In genomic region chr12:89663577-89664357, GRCh38 we compare ENCODE assay signal across 9 cellular contexts. TPM values are rescaled to one million over a fixed set of nuclear protein-coding genes. Genes with fewer than 3 reads are reported as not detected.
DNase-seq lines count a peak whose midpoint lies in the region; ATAC-seq and TF ChIP-seq lines count a peak whose summit lies in the region.
"Had no signal": no experiment of that assay in that cellular context is flagged by ENCODE, and none has a peak within 500 bp of the region (broad histone marks: within the 10 kb centered on the region; RNA-seq: fewer than 3 reads in every experiment).

No MANE protein-coding gene starts in this region.

- no peaks in the 10 kb centered on the region for H3K36me3 ChIP-seq in SK-N-SH (replicated peaks in 1 of 2; ENCODE audit: control insufficient read depth in 1 of 2, insufficient read depth in 2 of 2, low read length in 1 of 2)
- H3K36me3 ChIP-seq: heart left ventricle had no signal

- H3K9me2 ChIP-seq in SK-N-SH = peaks cover 4% of the 10 kb centered on the region; the same call in 1 of the 2 replicates

- H3K27me3 ChIP-seq in SK-N-SH (ENCODE audit: insufficient read depth) = no peaks in the 10 kb centered on the region
- H3K27me3 ChIP-seq: heart left ventricle had no signal

- no peak for TF ChIP-seq RAD21 in SK-N-SH (IDR thresholded peaks at IDR 0.05; ENCODE audit: low read length)

- peaks cover 5 to 16% of the 10 kb centered on the region in 2 experiments; a peak in 3 of 4 replicates for H3K4me1 ChIP-seq in SK-N-SH (ENCODE audit: control insufficient read depth in 1 of 2, insufficient read depth in 2 of 2, low read depth in 1 of 2, low read length in 1 of 2)

- TF ChIP-seq EP300 in SK-N-SH (IDR thresholded peaks at IDR 0.05; ENCODE audit: borderline replicate concordance in 1 of 2, low read depth in 1 of 2, low read length in 1 of 2) = 0 out of 4 replicates have a peak, but pooled peaks of 1 of the 2 experiments have one; percentile 13

- H3K9me3 Mint-ChIP-seq in type B pancreatic cell = peaks cover 13% of the 10 kb centered on the region

- H3K36me3 Mint-ChIP-seq in type B pancreatic cell = peaks cover 19% of the 10 kb centered on the region

- H2AFZ ChIP-seq in SK-N-SH (ENCODE audit: low read depth) = no peak overlapping the region

- POLR2A ChIA-PET in SK-N-SH (lab: Yijun Ruan, JAX) = no interaction called here

- H3K27me3 Mint-ChIP-seq in type B pancreatic cell = no peaks in the 10 kb centered on the region

- no peaks in the 10 kb centered on the region for H3F3A ChIP-seq in SK-N-SH (replicated peaks; ENCODE audit: insufficient read depth)

- peak overlapping the region; percentile 58; the same call in 1 of the 2 replicates for H3K4me2 ChIP-seq in SK-N-SH

- WGBS in SK-N-SH (ENCODE audit: low lambda C conversion rate) = 24% methylated on average over 4 of the region's 4 CpGs

- ATAC-seq in GM19043 (IDR thresholded peaks at IDR 0.05; ENCODE audit: low read depth, unreplicated experiment) (peak; percentile 73), HG03103 (IDR thresholded peaks at IDR 0.05; ENCODE audit: low read depth, unreplicated experiment) (peak; percentile 63)

- CTCF ChIA-PET in SK-N-SH (lab: Yijun Ruan, JAX) = interaction anchor here (1.0 kb wide), 1 partner anchor 45 kb away, joined by 4 read pairs; the partner anchor contains the start of gene ATP2B1

- H3K9ac ChIP-seq in SK-N-SH = no peak overlapping the region

- peak; percentile 50 for DNase-seq in CD1c-positive myeloid dendritic cell (ENCODE audit: extremely low spot score)
- peak; percentile 54 for DNase-seq in SK-N-SH
- DNase-seq in fibroblast of peridontal ligament (ENCODE audit: extremely low read depth) = peak; percentile 59
- DNase-seq in type B pancreatic cell (ENCODE audit: extremely low spot score, unreplicated experiment) = no peak
- DNase-seq in kidney glomerular epithelial cell (lab: John Stamatoyannopoulos, UW) = no peak
- no peak for DNase-seq in NCI-H1092 (lab: John Stamatoyannopoulos, UW)
- DNase-seq: heart left ventricle had no signal

- no peaks in the 10 kb centered on the region for H3K9me3 ChIP-seq in SK-N-SH
- H3K9me3 ChIP-seq: heart left ventricle had no signal

- H3K27ac ChIP-seq in SK-N-SH (ENCODE audit: low read depth in 2 of 2, low read length in 1 of 2) = peak overlapping the region; percentile 20 to 22; a peak in 3 of 4 replicates

- no peak overlapping the region for H3K4me3 ChIP-seq in SK-N-SH (ENCODE audit: low read depth in 2 of 2, low read length in 1 of 2)
- H3K4me3 ChIP-seq: heart left ventricle had no signal

- H4K20me1 ChIP-seq in SK-N-SH (ENCODE audit: insufficient read depth) = no peaks in the 10 kb centered on the region

- peaks cover 24% of the 10 kb centered on the region for H3K4me1 Mint-ChIP-seq in type B pancreatic cell (ENCODE audit: unreplicated experiment)

- TF ChIP-seq CTCF in SK-N-SH (IDR thresholded peaks at IDR 0.05) = no peak
- no peak for TF ChIP-seq CTCF in type B pancreatic cell (conservative IDR thresholded peaks at IDR 0.05)

- peaks cover 5% of the 10 kb centered on the region for H3K79me2 ChIP-seq in SK-N-SH (ENCODE audit: insufficient read depth)

- no peak overlapping the region for H3K27ac Mint-ChIP-seq in type B pancreatic cell

- H3K4me3 Mint-ChIP-seq in type B pancreatic cell = no peak overlapping the region

TF ChIP-seq in SK-N-SH, 30 proteins besides CTCF, POLR2A, EP300 and RAD21:
- TF ChIP-seq NFIC (IDR thresholded peaks at IDR 0.05; ENCODE audit: borderline replicate concordance) = no peak
- no peak; the same call in 1 of the 2 replicates for TF ChIP-seq FOSL2 (IDR thresholded peaks at IDR 0.05; ENCODE audit: borderline replicate concordance, low read depth)
- TF ChIP-seq TAF1 (IDR thresholded peaks at IDR 0.05; ENCODE audit: borderline replicate concordance, low read depth, low read length) = no peak
- TF ChIP-seq TCF12 (IDR thresholded peaks at IDR 0.05) = peak; percentile 34
- no peak for TF ChIP-seq USF1 (IDR thresholded peaks at IDR 0.05; ENCODE audit: borderline replicate concordance, low read depth)

RNA-seq across cellular contexts. Expression of gene ATP2B1, which starts 44.9 kb away (rescaled TPM):
- polyA plus RNA-seq in SK-N-SH (2012; rRNA removed) = 2.9 and 4.3 TPM in 2 replicates
- polyA plus RNA-seq in SK-N-SH (2012; cell fraction: cytosol; rRNA removed) = 4.8 and 6.1 TPM in 2 replicates
- 10.1 and 10.3 TPM in 2 replicates for polyA plus RNA-seq in SK-N-SH (2012; cell fraction: nucleus; rRNA removed)
- 77.1 and 95.2 TPM in 2 replicates for total RNA-seq in type B pancreatic cell (ENCODE audit: low replicate concordance)

Comparison
In these comparisons a context has a peak if more than half of its experiments do, and no peak if none do; other contexts are left out.
1. DNase-seq: peak in CD1c-positive myeloid dendritic cell (single experiment), SK-N-SH (single experiment) and fibroblast of peridontal ligament (single experiment); none in type B pancreatic cell (single experiment), kidney glomerular epithelial cell (single experiment) and NCI-H1092 (single experiment).